14 cellular contexts compared by ENCODE assay signal in genomic region chr3:106425021-106425420, GRCh38.
A peak's percentile ranks its signal among the peaks of the same experiment; 100 is the strongest.
DNase-seq lines count a peak whose midpoint lies in the region; ATAC-seq, FAIRE-seq and TF ChIP-seq lines count a peak whose summit lies in the region.
"Had no signal": no experiment of that assay in that cellular context is flagged by ENCODE, and none has a peak within 500 bp of the region (broad histone marks: within the 10 kb centered on the region; RNA-seq: fewer than 3 reads in every experiment).

No MANE protein-coding gene starts in this region.

- peak overlapping the region; percentile 99 for H3K27ac Mint-ChIP-seq in activated T-cell treated with anti-CD3 and anti-CD28 coated beads, Interleukin-2, amount 50 U/mL, for 72 hours
- H3K27ac Mint-ChIP-seq: dendritic cell treated with granulocyte-macrophage colony-stimulating factor and Interleukin-4, amounts not matched to agents 40 ng/mL and 50 ng/mL, for 4 days had no signal

- no peak overlapping the region for H3K23ac ChIP-seq in H1 (ENCODE audit: insufficient read length)

- H3K4me1 Mint-ChIP-seq in activated T-cell treated with anti-CD3 and anti-CD28 coated beads, Interleukin-2, amount 50 U/mL, for 72 hours (ENCODE audit: low read depth) = peaks cover 83% of the 10 kb centered on the region

- CTCF ChIA-PET in H1 (lab: Charles Lee; ENCODE audit: partially characterized antibody) = interaction anchor here (1.6 kb wide), 1 partner anchor 693 kb away, joined by 4 read pairs; no protein-coding TSS in a partner anchor

- no peak overlapping the region for H3K56ac ChIP-seq in H1 (replicated peaks; ENCODE audit: insufficient read length, low read depth, low read length)

- H3K9ac ChIP-seq in H1 (replicated peaks in 1 of 4; ENCODE audit: extremely low read depth in 1 of 4, low read depth in 3 of 4, low read length in 3 of 4) (no peak overlapping the region), smooth muscle cell (ENCODE audit: low read depth) (no peak overlapping the region)

- no peaks in the 10 kb centered on the region for H3K79me1 ChIP-seq in H1 (ENCODE audit: low read depth, low read length)

- no peak overlapping the region for H2BK20ac ChIP-seq in H1 (ENCODE audit: low read length)

- POLR2A ChIA-PET in H1 (lab: Charles Lee; ENCODE audit: partially characterized antibody) = no interaction called here

- H3K18ac ChIP-seq in H1 (ENCODE audit: extremely low read depth, low read length) = no peak overlapping the region

- H2BK12ac ChIP-seq in H1 (ENCODE audit: low read depth, low read length) = no peak overlapping the region

- no peak overlapping the region for H4K8ac ChIP-seq in H1 (ENCODE audit: extremely low read depth, insufficient read depth, low read length)

- H2BK15ac ChIP-seq in H1 (ENCODE audit: low read length) = no peak overlapping the region

- no peak overlapping the region for H3K14ac ChIP-seq in H1 (ENCODE audit: insufficient read length)

- TF ChIP-seq EP300 in H1 (IDR thresholded peaks at IDR 0.05; ENCODE audit: borderline replicate concordance in 1 of 2, low read depth in 2 of 2, low read length in 2 of 2) = no peak

- no peak overlapping the region for H4K5ac ChIP-seq in H1 (ENCODE audit: insufficient read length, low read depth, low read length)

- no peak for ATAC-seq in activated T-cell treated with anti-CD3 and anti-CD28 coated beads, Interleukin-2, amount 50 U/mL, for 72 hours (replicated peaks in 1 of 2)

- no peak overlapping the region for H2BK120ac ChIP-seq in H1 (replicated peaks; ENCODE audit: low read depth, low read length)

- H3K27ac ChIP-seq in H1 (ENCODE audit: low read depth, low read length) = no peak overlapping the region
- peak overlapping the region; percentile 2 for H3K27ac ChIP-seq in smooth muscle cell (ENCODE audit: low read depth)
- H3K27ac ChIP-seq: C4-2B, thoracic aorta had no signal

- H3F3A ChIP-seq in smooth muscle cell (ENCODE audit: low read depth) = peaks cover 5% of the 10 kb centered on the region

- H4K91ac ChIP-seq in H1 (replicated peaks; ENCODE audit: insufficient read length, low read length) = no peak overlapping the region

- H3K9me3 ChIP-seq in H1 (ENCODE audit: insufficient read depth in 2 of 2, low read depth in 1 of 2, low read length in 1 of 2) = no peaks in the 10 kb centered on the region
- H3K9me3 ChIP-seq in smooth muscle cell (replicated peaks; ENCODE audit: low read depth) = no peaks in the 10 kb centered on the region
- H3K9me3 ChIP-seq: thoracic aorta had no signal

- H3K36me3 ChIP-seq in H1 (ENCODE audit: control insufficient read depth in 2 of 4, insufficient read depth in 4 of 4, low read length in 3 of 4) = no peaks in the 10 kb centered on the region
- H3K36me3 ChIP-seq in smooth muscle cell (ENCODE audit: low read depth) = no peaks in the 10 kb centered on the region
- H3K36me3 ChIP-seq: thoracic aorta had no signal

- H3K4me3 Mint-ChIP-seq in activated T-cell treated with anti-CD3 and anti-CD28 coated beads, Interleukin-2, amount 50 U/mL, for 72 hours = peak overlapping the region; percentile 54 to 85
- H3K4me3 Mint-ChIP-seq: dendritic cell treated with granulocyte-macrophage colony-stimulating factor and Interleukin-4, amounts not matched to agents 40 ng/mL and 50 ng/mL, for 4 days had no signal

- H3K4me3 ChIP-seq in H1 (ENCODE audit: extremely low read depth in 1 of 4, insufficient read depth in 2 of 4, low read depth in 3 of 4, low read length in 4 of 4) (no peak overlapping the region), smooth muscle cell (no peak overlapping the region)
- H3K4me3 ChIP-seq: thoracic aorta had no signal

- H3K9me3 Mint-ChIP-seq in activated T-cell treated with anti-CD3 and anti-CD28 coated beads, Interleukin-2, amount 50 U/mL, for 72 hours = peaks cover 11 to 17% of the 10 kb centered on the region in 2 donors

- H3K79me2 ChIP-seq in H1 (ENCODE audit: control insufficient read depth in 1 of 2, insufficient read depth in 2 of 2, low read length in 2 of 2) = no peaks in the 10 kb centered on the region
- no peaks in the 10 kb centered on the region for H3K79me2 ChIP-seq in smooth muscle cell (ENCODE audit: low read depth)

- TF ChIP-seq CTCF in H1 (IDR thresholded peaks at IDR 0.05; ENCODE audit: control extremely low read depth in 1 of 3, insufficient read depth in 1 of 3, low read depth in 1 of 3, low read length in 3 of 3) (no peak), smooth muscle cell (IDR thresholded peaks at IDR 0.05; ENCODE audit: borderline replicate concordance, insufficient read depth, poor library complexity, severe bottlenecking) (no peak)

- H3K4ac ChIP-seq in H1 (replicated peaks; ENCODE audit: insufficient read length, low read depth, low read length) = no peak overlapping the region

- 95% methylated on average over 2 of the region's 2 CpGs; no CpG with 5 or more reads in 1 of the 2 experiments for WGBS in H1 (ENCODE audit: extremely low coverage in 1 of 2, insufficient coverage in 1 of 2, insufficient read length in 1 of 2, insufficient replicate concordance in 2 of 2, low coverage in 1 of 2, low lambda C conversion rate in 2 of 2, missing lambda C conversion rate in 1 of 2), 2 experiments
- 24% methylated on average over 2 of the region's 2 CpGs for WGBS in smooth muscle cell (ENCODE audit: low lambda C conversion rate)

- H2AK5ac ChIP-seq in H1 (ENCODE audit: low read depth, low read length) = no peak overlapping the region

- no peak for TF ChIP-seq POLR2A in H1 (IDR thresholded peaks at IDR 0.05; ENCODE audit: control extremely low read depth in 1 of 2, low read depth in 2 of 2, low read length in 2 of 2)

- peaks cover 17 to 39% of the 10 kb centered on the region in 2 donors for H3K36me3 Mint-ChIP-seq in activated T-cell treated with anti-CD3 and anti-CD28 coated beads, Interleukin-2, amount 50 U/mL, for 72 hours (ENCODE audit: insufficient read depth in 2 of 2)

- H2AFZ ChIP-seq in H1 (ENCODE audit: low read length) = peak overlapping the region; percentile 33; the same call in 1 of the 2 replicates
- peak overlapping the region; percentile 37 for H2AFZ ChIP-seq in smooth muscle cell (ENCODE audit: low read depth)

- no peak for TF ChIP-seq RAD21 in H1 (IDR thresholded peaks at IDR 0.05 in 1 of 2, conservative IDR thresholded peaks at IDR 0.05 in 1 of 2; ENCODE audit: low read depth in 2 of 2, low read length in 2 of 2)

- no peaks in the 10 kb centered on the region for H3K27me3 Mint-ChIP-seq in activated T-cell treated with anti-CD3 and anti-CD28 coated beads, Interleukin-2, amount 50 U/mL, for 72 hours (ENCODE audit: low read depth)
- H3K27me3 Mint-ChIP-seq: dendritic cell treated with granulocyte-macrophage colony-stimulating factor and Interleukin-4, amounts not matched to agents 40 ng/mL and 50 ng/mL, for 4 days had no signal

- no peak for FAIRE-seq in H1 (lab: Jason Lieb, UNC)

- H3K4me2 ChIP-seq in H1 (ENCODE audit: insufficient read depth in 1 of 2, low read depth in 2 of 2, low read length in 2 of 2) (no peak overlapping the region), smooth muscle cell (peak overlapping the region; percentile 50)

- H3K27me3 ChIP-seq in H1 (replicated peaks in 1 of 4; ENCODE audit: control insufficient read depth in 3 of 4, extremely low read depth in 1 of 4, insufficient read depth in 3 of 4, low read length in 3 of 4) (no peaks in the 10 kb centered on the region), smooth muscle cell (ENCODE audit: low read depth) (no peaks in the 10 kb centered on the region)

- H4K20me1 ChIP-seq in H1 (replicated peaks in 1 of 2; ENCODE audit: control insufficient read depth in 1 of 2, insufficient read depth in 2 of 2, low read length in 2 of 2) (no peaks in the 10 kb centered on the region), smooth muscle cell (ENCODE audit: low read depth) (no peaks in the 10 kb centered on the region)

- no peaks in the 10 kb centered on the region for H3K4me1 ChIP-seq in H1 (replicated peaks in 1 of 4; ENCODE audit: control insufficient read depth in 3 of 4, insufficient read depth in 4 of 4, low read length in 3 of 4)
- no peaks in the 10 kb centered on the region for H3K4me1 ChIP-seq in smooth muscle cell (ENCODE audit: low read depth)

- no peak for DNase-seq in activated T-cell treated with anti-CD3 and anti-CD28 coated beads, Interleukin-2, amount 50 U/mL, for 72 hours
- DNase-seq in activated T-cell treated with anti-CD3 and anti-CD28 coated beads for 4 hours (no peak), MV-4-11 (lab: John Stamatoyannopoulos, UW) (peak; percentile 7), H1 (ENCODE audit: low read depth in 1 of 2, low spot score in 2 of 2) (no peak), smooth muscle cell (lab: John Stamatoyannopoulos, UW; ENCODE audit: unreplicated experiment) (no peak), inferior parietal cortex (ENCODE audit: extremely low spot score) (no peak), HuH-7.5 (ENCODE audit: low spot score) (no peak), NAMALWA (ENCODE audit: low spot score) (no peak)
- DNase-seq: glutamatergic neuron, GOT3, NCI-H2029 had no signal

- no peaks in the 10 kb centered on the region for H3K23me2 ChIP-seq in H1 (ENCODE audit: low read depth, low read length)

- no peak overlapping the region for H2BK5ac ChIP-seq in H1 (ENCODE audit: low read depth, low read length)

TF ChIP-seq in H1, 55 proteins besides CTCF, POLR2A, EP300 and RAD21:
- TF ChIP-seq FOSL1 (IDR thresholded peaks at IDR 0.05; ENCODE audit: insufficient read depth, low read depth, low read length) (no peak), HDAC2 (IDR thresholded peaks at IDR 0.05; ENCODE audit: borderline replicate concordance in 1 of 2, low read depth in 2 of 2, low read length in 2 of 2) (no peak), CREB1 (IDR thresholded peaks at IDR 0.05) (no peak), HDAC6 (IDR thresholded peaks at IDR 0.05; ENCODE audit: low read depth, low read length) (no peak), CEBPB (IDR thresholded peaks at IDR 0.05; ENCODE audit: low read depth, low read length) (no peak)
